ENCODE assay signal across 29 cellular contexts in genomic region chr7:23981314-23981713, GRCh38.
"Had no signal": no experiment of that assay in that cellular context is flagged by ENCODE, and none has a peak within 500 bp of the region (broad histone marks: within the 10 kb centered on the region; RNA-seq: fewer than 3 reads in every experiment).

No MANE protein-coding gene starts in this region.

- H3K27ac ChIP-seq: adrenal gland, RWPE1 had no signal

- DNase-seq: activated CD4-positive, alpha-beta T cell treated with anti-CD3 and anti-CD28 coated beads for 36 hours; activated CD4-positive, alpha-beta T cell treated with anti-CD3 and anti-CD28 coated beads, Interleukin-2, amount 10 ng/mL, durations not matched to agents 7 days and 5 days; activated CD4-positive, alpha-beta T cell treated with anti-CD3 and anti-CD28 coated beads, Interleukin-2, amount 50 U/mL, for 48 hours; activated CD8-positive, alpha-beta T cell treated with anti-CD3 and anti-CD28 coated beads, Interleukin-2, amount 10 ng/mL, durations not matched to agents 7 days and 5 days; activated gamma-delta T cell; activated naive CD4-positive, alpha-beta T cell treated with Interleukin-2 at 50 U/mL for 16 hours; activated T-cell treated with anti-CD3 and anti-CD28 coated beads, Interleukin-2, amount 50 U/mL, for 24 hours; adrenal gland; anterior cingulate cortex; caudate nucleus; cerebellar nuclear complex; Kasumi-1; KG1; NCI-H1105; NCI-H1417 treated with DMSO at 0.1 percent for 48 hours; NCI-H187 treated with DMSO at 0.1 percent for 48 hours; NCI-H2081; NCI-H2171 treated with DMSO at 0.1 percent for 48 hours; NCI-H2227 treated with DMSO at 0.1 percent for 48 hours; NCI-H446 treated with DMSO at 0.1 percent for 48 hours; NCI-H524; NCI-H69; PC-3; SIG-M5; T1000 had no signal

- H3K27ac Mint-ChIP-seq: activated CD4-positive, alpha-beta T cell treated with anti-CD3 and anti-CD28 coated beads for 36 hours; activated CD4-positive, alpha-beta T cell treated with anti-CD3 and anti-CD28 coated beads, Interleukin-2, amount 10 ng/mL, durations not matched to agents 7 days and 5 days; activated CD8-positive, alpha-beta T cell treated with anti-CD3 and anti-CD28 coated beads, Interleukin-2, amount 10 ng/mL, durations not matched to agents 7 days and 5 days; activated naive CD4-positive, alpha-beta T cell treated with anti-CD3 and anti-CD28 coated beads, Interleukin-2, amount 50 U/mL, for 24 hours; activated T-cell treated with anti-CD3 and anti-CD28 coated beads, Interleukin-2, amount 50 U/mL, for 24 hours; activated T-helper 2 cell treated with anti-CD3 and anti-CD28 coated beads, Interferon-gamma antibody, Interleukin-2, Interleukin-4, amounts not matched to agents 10 μg/mL and 5 μg/mL and 100 μg/mL, durations not matched to agents 14 hours and 24 hours and 36 hours; brain had no signal

- H3K36me3 Mint-ChIP-seq: brain had no signal

- H3K4me1 ChIP-seq: adrenal gland had no signal

- H3K4me3 Mint-ChIP-seq: activated CD4-positive, alpha-beta T cell treated with anti-CD3 and anti-CD28 coated beads for 36 hours; activated CD4-positive, alpha-beta T cell treated with anti-CD3 and anti-CD28 coated beads, Interleukin-2, amount 10 ng/mL, durations not matched to agents 7 days and 5 days; activated CD8-positive, alpha-beta T cell treated with anti-CD3 and anti-CD28 coated beads, Interleukin-2, amount 10 ng/mL, durations not matched to agents 7 days and 5 days; activated naive CD4-positive, alpha-beta T cell treated with anti-CD3 and anti-CD28 coated beads, Interleukin-2, amount 50 U/mL, for 24 hours; activated T-cell treated with anti-CD3 and anti-CD28 coated beads, Interleukin-2, amount 50 U/mL, for 24 hours; brain had no signal

- H3K4me3 ChIP-seq: adrenal gland had no signal

- H3K36me3 ChIP-seq: adrenal gland had no signal

- H3K27me3 ChIP-seq: adrenal gland had no signal

- H3K4me1 Mint-ChIP-seq: activated CD4-positive, alpha-beta T cell treated with anti-CD3 and anti-CD28 coated beads for 36 hours; activated CD4-positive, alpha-beta T cell treated with anti-CD3 and anti-CD28 coated beads, Interleukin-2, amount 10 ng/mL, durations not matched to agents 7 days and 5 days; activated naive CD4-positive, alpha-beta T cell treated with anti-CD3 and anti-CD28 coated beads, Interleukin-2, amount 50 U/mL, for 24 hours; brain had no signal
